ENCODE assay signal across 28 cellular contexts in genomic region chr1:29824478-29825273, GRCh38.
A peak's percentile ranks its signal among the peaks of the same experiment; 100 is the strongest.
DNase-seq lines count a peak whose midpoint lies in the region; ATAC-seq and TF ChIP-seq lines count a peak whose summit lies in the region.
"Had no signal": no experiment of that assay in that cellular context is flagged by ENCODE, and none has a peak within 500 bp of the region (broad histone marks: within the 10 kb centered on the region; RNA-seq: fewer than 3 reads in every experiment).

No MANE protein-coding gene starts in this region.

- DNase-seq in DMS79 treated with DMSO at 0.1 percent for 48 hours (lab: John Stamatoyannopoulos, UW), result peak; percentile 19
- no peak for DNase-seq in DMS79 (lab: John Stamatoyannopoulos, UW)
- peak; percentile 14 for DNase-seq in D341Med (ENCODE audit: low spot score)
- DNase-seq in NCI-H345 treated with DMSO at 0.1 percent for 48 hours (lab: John Stamatoyannopoulos, UW; ENCODE audit: unreplicated experiment), result peak; percentile 8
- DNase-seq in mesenteric fat pad (ENCODE audit: low spot score), result peak; percentile 78
- DNase-seq in ovary, result no peak
- no peak for DNase-seq in NCI-H226
- DNase-seq: activated CD4-positive, alpha-beta T cell treated with anti-CD3 and anti-CD28 coated beads, Interleukin-2, amount 10 ng/mL, durations not matched to agents 24 days and 14 days; activated naive CD4-positive, alpha-beta T cell treated with anti-CD3 and anti-CD28 coated beads, Interleukin-2, amount 10 ng/mL, durations not matched to agents 7 days and 5 days; amygdala; Calu3; effector memory CD4-positive, alpha-beta T cell; EL; erythroblast; HFFc6; lower lobe of right lung; NCI-H1930; NCI-H510A treated with DMSO at 0.1 percent for 48 hours; stimulated activated CD4-positive, alpha-beta T cell treated with anti-CD3 and anti-CD28 coated beads, Interleukin-15, amount 100 ng/mL, for 24 hours; stimulated activated naive CD4-positive, alpha-beta T cell; T1000; testis; uterus had no signal

- H3K9me3 Mint-ChIP-seq in stimulated activated memory B cell treated with anti-CD40 and anti-IgM and Interleukin-4, amounts not matched to agents 10 μg/mL and 1 μg/mL and 100 μg/mL, for 72 hours, result no peaks in the 10 kb centered on the region
- H3K9me3 Mint-ChIP-seq: activated CD4-positive, alpha-beta T cell treated with anti-CD3 and anti-CD28 coated beads, Interleukin-2, amount 10 ng/mL, durations not matched to agents 24 days and 14 days; activated naive CD4-positive, alpha-beta T cell treated with anti-CD3 and anti-CD28 coated beads, Interleukin-2, amount 10 ng/mL, durations not matched to agents 7 days and 5 days; activated T-helper 1 cell treated with anti-CD3 and anti-CD28 coated beads, Interleukin-12 subunit alpha, Interleukin-12 subunit beta, Interleukin-2, Interleukin-4 antibody, amounts not matched to agents 30 ng/mL and 10 ng/mL and 1 ng/mL, durations not matched to agents 14 hours and 24 hours and 36 hours; neural crest cell had no signal

- no peak for TF ChIP-seq POLR2A in ovary (IDR thresholded peaks at IDR 0.05)

- intact Hi-C loops in ovary (cut with DNase I), result no loop called here

- no peak overlapping the region for H3K4me3 Mint-ChIP-seq in stimulated activated memory B cell treated with anti-CD40 and anti-IgM and Interleukin-4, amounts not matched to agents 10 μg/mL and 1 μg/mL and 100 μg/mL, for 72 hours
- H3K4me3 Mint-ChIP-seq: activated CD4-positive, alpha-beta T cell treated with anti-CD3 and anti-CD28 coated beads, Interleukin-2, amount 10 ng/mL, durations not matched to agents 24 days and 14 days; activated naive CD4-positive, alpha-beta T cell treated with anti-CD3 and anti-CD28 coated beads, Interleukin-2, amount 10 ng/mL, durations not matched to agents 7 days and 5 days; activated T-helper 1 cell treated with anti-CD3 and anti-CD28 coated beads, Interleukin-12 subunit alpha, Interleukin-12 subunit beta, Interleukin-2, Interleukin-4 antibody, amounts not matched to agents 30 ng/mL and 10 ng/mL and 1 ng/mL, durations not matched to agents 14 hours and 24 hours and 36 hours; HFFc6; neural crest cell had no signal

- H3K27me3 ChIP-seq in ovary, result no peaks in the 10 kb centered on the region
- H3K27me3 ChIP-seq: testis, uterus had no signal

- no peak overlapping the region for H3K4me3 ChIP-seq in ovary
- H3K4me3 ChIP-seq: lower lobe of right lung, testis, uterus had no signal

- H3K27ac ChIP-seq in ovary, result no peak overlapping the region
- H3K27ac ChIP-seq: 22Rv1, lower lobe of right lung, testis, uterus had no signal

- no peaks in the 10 kb centered on the region for H3K36me3 Mint-ChIP-seq in stimulated activated memory B cell treated with anti-CD40 and anti-IgM and Interleukin-4, amounts not matched to agents 10 μg/mL and 1 μg/mL and 100 μg/mL, for 72 hours
- H3K36me3 Mint-ChIP-seq: activated naive CD4-positive, alpha-beta T cell treated with anti-CD3 and anti-CD28 coated beads, Interleukin-2, amount 10 ng/mL, durations not matched to agents 7 days and 5 days had no signal

- no peak for ATAC-seq in stimulated activated memory B cell treated with anti-CD40 and anti-IgM and Interleukin-4, amounts not matched to agents 10 μg/mL and 1 μg/mL and 100 μg/mL, for 72 hours
- ATAC-seq: HepG2 had no signal

- H3K36me3 ChIP-seq in ovary, result no peaks in the 10 kb centered on the region
- H3K36me3 ChIP-seq: lower lobe of right lung, uterus had no signal

- no peaks in the 10 kb centered on the region for H3K9me3 ChIP-seq in ovary
- H3K9me3 ChIP-seq: lower lobe of right lung, testis, uterus had no signal

- TF ChIP-seq EP300 in ovary (IDR thresholded peaks at IDR 0.05), result no peak

- TF ChIP-seq CTCF in ovary (IDR thresholded peaks at IDR 0.05), result no peak

- no peak overlapping the region for H3K27ac Mint-ChIP-seq in stimulated activated memory B cell treated with anti-CD40 and anti-IgM and Interleukin-4, amounts not matched to agents 10 μg/mL and 1 μg/mL and 100 μg/mL, for 72 hours
- H3K27ac Mint-ChIP-seq: activated CD4-positive, alpha-beta T cell treated with anti-CD3 and anti-CD28 coated beads, Interleukin-2, amount 10 ng/mL, durations not matched to agents 24 days and 14 days; activated naive CD4-positive, alpha-beta T cell treated with anti-CD3 and anti-CD28 coated beads, Interleukin-2, amount 10 ng/mL, durations not matched to agents 7 days and 5 days; activated T-helper 1 cell treated with anti-CD3 and anti-CD28 coated beads, Interleukin-12 subunit alpha, Interleukin-12 subunit beta, Interleukin-2, Interleukin-4 antibody, amounts not matched to agents 30 ng/mL and 10 ng/mL and 1 ng/mL, durations not matched to agents 14 hours and 24 hours and 36 hours; HFFc6 had no signal

- peaks cover 26% of the 10 kb centered on the region for H3K27me3 Mint-ChIP-seq in stimulated activated memory B cell treated with anti-CD40 and anti-IgM and Interleukin-4, amounts not matched to agents 10 μg/mL and 1 μg/mL and 100 μg/mL, for 72 hours

- no peaks in the 10 kb centered on the region for H3K4me1 Mint-ChIP-seq in stimulated activated memory B cell treated with anti-CD40 and anti-IgM and Interleukin-4, amounts not matched to agents 10 μg/mL and 1 μg/mL and 100 μg/mL, for 72 hours
- H3K4me1 Mint-ChIP-seq: activated CD4-positive, alpha-beta T cell treated with anti-CD3 and anti-CD28 coated beads, Interleukin-2, amount 10 ng/mL, durations not matched to agents 24 days and 14 days; activated naive CD4-positive, alpha-beta T cell treated with anti-CD3 and anti-CD28 coated beads, Interleukin-2, amount 10 ng/mL, durations not matched to agents 7 days and 5 days; neural crest cell had no signal

- H3K4me1 ChIP-seq in ovary (ENCODE audit: insufficient read depth), result no peaks in the 10 kb centered on the region
- H3K4me1 ChIP-seq: lower lobe of right lung, testis, uterus had no signal

- WGBS in ovary, 3 donors, result 61 to 65% (median 61%) methylated on average over 16 of the region's 16 CpGs

Comparison
In these comparisons a context has a peak if more than half of its experiments do, and no peak if none do; other contexts are left out.
1. DNase-seq: peak in DMS79 treated with DMSO at 0.1 percent for 48 hours (single experiment), D341Med (single experiment), NCI-H345 treated with DMSO at 0.1 percent for 48 hours (single experiment) and mesenteric fat pad (single experiment); none in DMS79 (single experiment), ovary (0 of 5) and NCI-H226 (single experiment).